In genomic region chr11:36619502-36619901, GRCh38 we compare ENCODE assay signal across 14 cellular contexts. TPM values are rescaled to one million over a fixed set of nuclear protein-coding genes. Genes with fewer than 3 reads are reported as not detected.
A peak's percentile ranks its signal among the peaks of the same experiment; 100 is the strongest.
DNase-seq lines count a peak whose midpoint lies in the region; ATAC-seq and TF ChIP-seq lines count a peak whose summit lies in the region.
"Had no signal": no experiment of that assay in that cellular context is flagged by ENCODE, and none has a peak within 500 bp of the region (broad histone marks: within the 10 kb centered on the region; RNA-seq: fewer than 3 reads in every experiment).

No MANE protein-coding gene starts in this region.

- ATAC-seq in GM19324 (IDR thresholded peaks at IDR 0.05; ENCODE audit: low FRiP score, unreplicated experiment): no peak
- ATAC-seq: effector memory CD8-positive, alpha-beta T cell had no signal

- WGBS in spleen, 5 donors: 5 to 21% (median 16%) methylated on average over 5 of the region's 5 CpGs

- TF ChIP-seq POLR2A in spleen (IDR thresholded peaks at IDR 0.05): no peak

- peak overlapping the region; percentile 11 for H3K4me2 ChIP-seq in osteoblast (ENCODE audit: insufficient read depth, low read length)

- H3K27me3 ChIP-seq in osteoblast (ENCODE audit: insufficient read depth, low read length) (no peaks in the 10 kb centered on the region), brain microvascular endothelial cell (replicated peaks) (no peaks in the 10 kb centered on the region), spleen (replicated peaks in 1 of 7) (no peaks in the 10 kb centered on the region)

- peaks cover 5% of the 10 kb centered on the region for H4K20me1 ChIP-seq in osteoblast (ENCODE audit: insufficient read depth, low read length)

- H2AFZ ChIP-seq in osteoblast (ENCODE audit: low read length): no peak overlapping the region

- in situ Hi-C loops in brain microvascular endothelial cell (cut with HindIII; ENCODE audit: low pct_ligation_motif_present, low sequenced_read_pairs): no loop called here

- H3K4me1 ChIP-seq in osteoblast (ENCODE audit: insufficient read depth, low read length) (peaks cover 3% of the 10 kb centered on the region), spleen (peaks cover 0 to 18% (median 9%) of the 10 kb centered on the region in 6 donors)

- no peaks in the 10 kb centered on the region for H3K36me3 ChIP-seq in osteoblast (ENCODE audit: insufficient read depth, low read length)
- no peaks in the 10 kb centered on the region for H3K36me3 ChIP-seq in brain microvascular endothelial cell (replicated peaks)
- no peaks in the 10 kb centered on the region for H3K36me3 ChIP-seq in spleen

- H3K27ac ChIP-seq in osteoblast (ENCODE audit: low read depth, low read length) (no peak overlapping the region), brain microvascular endothelial cell (no peak overlapping the region), spleen (no peak overlapping the region)
- H3K27ac ChIP-seq: C4-2B had no signal

- H3K4me3 ChIP-seq in osteoblast (ENCODE audit: insufficient read depth, low read length) (no peak overlapping the region), brain microvascular endothelial cell (ENCODE audit: low read depth, low read length) (no peak overlapping the region), spleen (no peak overlapping the region)

- DNase-seq in EH (ENCODE audit: low read depth): peak; percentile 1
- peak; percentile 8 for DNase-seq in NCI-H69 (lab: John Stamatoyannopoulos, UW)
- DNase-seq in dermis blood vessel endothelial cell: peak; percentile 50
- no peak for DNase-seq in osteoblast (ENCODE audit: insufficient read length, low spot score, missing footprints)
- DNase-seq in brain microvascular endothelial cell: no peak
- DNase-seq in spleen: no peak
- no peak for DNase-seq in hippocampal formation (lab: John Stamatoyannopoulos, UW)
- DNase-seq: activated CD4-positive, alpha-beta memory T cell treated with anti-CD3 and anti-CD28 coated beads for 36 hours; effector memory CD8-positive, alpha-beta T cell; NCI-H1436 treated with DMSO at 0.1 percent for 48 hours; stimulated activated CD4-positive, alpha-beta T cell treated with anti-CD3 and anti-CD28 coated beads, Interleukin-15, amount 100 ng/mL, for 24 hours; T-helper 2 cell had no signal

- no peaks in the 10 kb centered on the region for H3K9me3 ChIP-seq in osteoblast (ENCODE audit: low read depth, low read length)
- H3K9me3 ChIP-seq in spleen: no peaks in the 10 kb centered on the region

- TF ChIP-seq CTCF in osteoblast (IDR thresholded peaks at IDR 0.05; ENCODE audit: extremely low read depth, low read depth, low read length) (no peak), brain microvascular endothelial cell (IDR thresholded peaks at IDR 0.05; ENCODE audit: low read depth, low read length, missing control alignments) (no peak), spleen (IDR thresholded peaks at IDR 0.05 in 8 of 11, conservative IDR thresholded peaks at IDR 0.05 in 3 of 11) (no peak)

- intact Hi-C loops in spleen (cut with DNase I; ENCODE audit: low total_unique reads): no loop called here

- no peaks in the 10 kb centered on the region for H3K79me2 ChIP-seq in osteoblast (ENCODE audit: insufficient read depth, low read length)

RNA-seq across cellular contexts. Expression of gene RAG2, which starts 21.5 kb away (rescaled TPM):
- total RNA-seq in dermis blood vessel endothelial cell: not detected in 2 replicates
- not detected in 2 replicates for total RNA-seq in osteoblast
- not detected for total RNA-seq in spleen
- not detected for polyA plus RNA-seq in spleen
- total RNA-seq: activated CD4-positive, alpha-beta memory T cell treated with anti-CD3 and anti-CD28 coated beads for 36 hours had no signal

RNA-seq across cellular contexts. Expression of gene IFTAP, which starts 25.2 kb away (rescaled TPM):
- total RNA-seq in dermis blood vessel endothelial cell (30.9 and 34.0 TPM in 2 replicates), osteoblast (32.1 and 33.7 TPM in 2 replicates), spleen (10 to 100 TPM in 3 of 7 donors, 1 to 10 TPM in 4; 5.8 to 15.7 (median 9.0) TPM)
- 10 to 100 TPM in 2 of 3 donors, 1 to 10 TPM in 1; 9.7 to 14.9 (median 12.1) TPM for polyA plus RNA-seq in spleen

RNA-seq across cellular contexts. Expression of gene RAG1, which starts 51.7 kb away (rescaled TPM):
- 1.0 and 1.3 TPM in 2 replicates for total RNA-seq in dermis blood vessel endothelial cell
- 0.36 and 0.59 TPM in 2 replicates for total RNA-seq in osteoblast
- 10 to 100 TPM in 1 of 7 donors, 1 to 10 TPM in 6; 3.9 to 12.6 (median 7.3) TPM for total RNA-seq in spleen
- polyA plus RNA-seq in spleen: 1 to 10 TPM in 1 of 3 donors, under 1 TPM in 2; 0.39 to 2.1 (median 0.80) TPM

Comparison
In these comparisons a context has a peak if more than half of its experiments do, and no peak if none do; other contexts are left out.
1. DNase-seq: peak in EH (single experiment), NCI-H69 (single experiment) and dermis blood vessel endothelial cell (single experiment); none in osteoblast (single experiment), brain microvascular endothelial cell (single experiment), spleen (single experiment) and hippocampal formation (0 of 2).